ENCODE assay signal across 1 cellular context in genomic region chr16:89553733-89554132, GRCh38.
A peak's percentile ranks its signal among the peaks of the same experiment; 100 is the strongest.
TF ChIP-seq lines count a peak whose summit lies in the region.

No MANE protein-coding gene starts in this region.

TF ChIP-seq in K562, 482 proteins besides CTCF, POLR2A, EP300 and RAD21:
- TF ChIP-seq NEUROD1 (IDR thresholded peaks at IDR 0.05; ENCODE audit: borderline replicate concordance, low read depth, low read length, partially characterized antibody) (no peak), CSDE1 (IDR thresholded peaks at IDR 0.05) (no peak), POLR2G (IDR thresholded peaks at IDR 0.05; ENCODE audit: low read depth, low read length) (0 out of 2 replicates have a peak, but pooled peaks have one; percentile 24), KDM5B (IDR thresholded peaks at IDR 0.05; ENCODE audit: insufficient replicate concordance, low read depth, low read length) (no peak)
